Comparison of ENCODE assay signal across 26 cellular contexts in the genomic region with DNA sequence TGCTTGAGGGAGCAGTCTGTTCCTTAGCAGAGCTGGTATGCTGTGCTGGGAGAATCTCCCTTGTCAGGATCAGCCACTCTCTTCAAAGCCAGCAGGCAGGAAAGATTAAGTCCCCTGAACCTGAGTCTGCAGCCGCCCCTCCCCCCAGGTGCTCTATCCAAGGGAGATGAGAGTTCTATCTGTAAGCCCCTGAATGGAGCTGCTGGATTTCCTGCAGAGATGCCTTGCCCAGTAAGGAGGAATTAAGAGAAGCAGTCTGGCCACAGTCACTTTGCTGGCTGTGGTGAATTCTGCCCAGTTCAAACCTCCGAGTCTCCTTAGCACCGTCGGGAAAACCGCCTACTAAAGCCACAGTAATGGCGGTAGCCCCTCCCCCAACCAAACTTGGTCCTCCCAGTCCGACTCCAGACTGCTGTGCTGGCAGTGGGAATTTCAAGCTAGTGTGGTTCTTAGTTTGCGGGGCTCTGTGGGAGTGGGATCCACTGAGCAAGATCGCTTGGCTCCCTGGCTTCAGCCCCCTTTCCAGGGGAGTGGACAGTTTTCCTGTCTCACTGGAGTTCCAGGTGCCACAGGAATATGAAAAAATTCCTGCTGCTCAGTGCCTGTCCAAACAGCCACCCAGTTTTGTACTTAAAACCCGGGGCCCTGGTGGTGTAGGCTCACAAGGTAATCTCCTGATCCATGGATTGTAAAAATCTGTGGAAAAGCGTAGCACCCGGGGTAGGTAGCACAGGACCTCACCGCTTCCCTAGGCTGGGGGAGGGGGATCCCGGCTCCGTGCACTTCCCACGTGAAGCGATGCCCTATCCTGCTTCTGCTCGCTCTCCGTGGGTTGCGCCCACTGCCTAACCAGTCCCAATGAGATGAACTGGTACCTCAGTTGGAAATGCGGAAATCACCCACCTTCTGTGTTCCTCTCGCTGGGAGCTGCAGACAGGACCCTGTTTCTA. TPM values are rescaled to one million over a fixed set of nuclear protein-coding genes. Genes with fewer than 3 reads are reported as not detected.
DNase-seq lines count a peak whose midpoint lies in the region; TF ChIP-seq lines count a peak whose summit lies in the region.
"Had no signal": no experiment of that assay in that cellular context is flagged by ENCODE, and none has a peak within 500 bp of the region (broad histone marks: within the 10 kb centered on the region; RNA-seq: fewer than 3 reads in every experiment).

No MANE protein-coding gene starts in this region.

- no peak overlapping the region for H2BK120ac ChIP-seq in mesenchymal stem cell (ENCODE audit: low read depth, low read length)

- peak overlapping the region in 1 of 2 experiments; percentile 59 for H3K18ac ChIP-seq in mesenchymal stem cell (ENCODE audit: low read depth in 1 of 2, low read length in 2 of 2)

- H3K4me3 ChIP-seq in cardiac muscle cell: peak overlapping the region; percentile 24
- H3K4me3 ChIP-seq in mesenchymal stem cell (ENCODE audit: insufficient read depth in 1 of 2, low read depth in 1 of 2, low read length in 2 of 2): no peak overlapping the region
- H3K4me3 ChIP-seq: SJCRH30, tibial artery had no signal

- H2BK15ac ChIP-seq in mesenchymal stem cell (ENCODE audit: low read depth, poor library complexity, severe bottlenecking): no peak overlapping the region

- no peak overlapping the region for H2AK5ac ChIP-seq in mesenchymal stem cell (ENCODE audit: low read length, severe bottlenecking)

- no peak for TF ChIP-seq CTCF in cardiac muscle cell (IDR thresholded peaks at IDR 0.05; ENCODE audit: low read depth, low read length)
- TF ChIP-seq CTCF in endothelial cell (IDR thresholded peaks at IDR 0.05; ENCODE audit: unreplicated experiment): no peak
- TF ChIP-seq CTCF in type B pancreatic cell (conservative IDR thresholded peaks at IDR 0.05): no peak

- no peaks in the 10 kb centered on the region for H3K36me3 Mint-ChIP-seq in endothelial cell (ENCODE audit: low read depth, unreplicated experiment)
- peaks cover 19% of the 10 kb centered on the region for H3K36me3 Mint-ChIP-seq in type B pancreatic cell

- H3K9me3 ChIP-seq in cardiac muscle cell (ENCODE audit: low read depth): no peaks in the 10 kb centered on the region
- no peaks in the 10 kb centered on the region for H3K9me3 ChIP-seq in mesenchymal stem cell (ENCODE audit: control insufficient read depth, low read length)
- H3K9me3 ChIP-seq: SJCRH30, tibial artery had no signal

- H3K4ac ChIP-seq in mesenchymal stem cell (ENCODE audit: low read depth in 1 of 2, low read length in 2 of 2): no peak overlapping the region

- H3K27me3 ChIP-seq in cardiac muscle cell: no peaks in the 10 kb centered on the region
- H3K27me3 ChIP-seq in mesenchymal stem cell (ENCODE audit: control insufficient read depth in 1 of 2, insufficient read depth in 1 of 2, low read length in 2 of 2): no peaks in the 10 kb centered on the region
- H3K27me3 ChIP-seq: SJCRH30, tibial artery had no signal

- peak overlapping the region; percentile 72 for H3K27ac Mint-ChIP-seq in endothelial cell (ENCODE audit: unreplicated experiment)
- H3K27ac Mint-ChIP-seq in type B pancreatic cell: no peak overlapping the region
- H3K27ac Mint-ChIP-seq: activated naive CD4-positive, alpha-beta T cell treated with anti-CD3 and anti-CD28 coated beads, Interleukin-2, amount 50 U/mL, for 24 hours had no signal

- peak overlapping the region in 1 of 2 experiments; percentile 54 for H2BK12ac ChIP-seq in mesenchymal stem cell (ENCODE audit: low read length in 2 of 2)

- H2AFZ ChIP-seq in mesenchymal stem cell (ENCODE audit: low read depth, low read length): no peak overlapping the region

- H3K9me3 Mint-ChIP-seq in endothelial cell (ENCODE audit: unreplicated experiment) (no peaks in the 10 kb centered on the region), type B pancreatic cell (peaks cover 8% of the 10 kb centered on the region)
- H3K9me3 Mint-ChIP-seq: activated T-cell treated with anti-CD3 and anti-CD28 coated beads, Interleukin-2, amount 50 U/mL, for 4 hours; central memory CD8-positive, alpha-beta T cell had no signal

- H3K27me3 Mint-ChIP-seq in endothelial cell (ENCODE audit: unreplicated experiment): no peaks in the 10 kb centered on the region
- H3K27me3 Mint-ChIP-seq in type B pancreatic cell: no peaks in the 10 kb centered on the region
- H3K27me3 Mint-ChIP-seq: activated naive CD4-positive, alpha-beta T cell treated with anti-CD3 and anti-CD28 coated beads, Interleukin-2, amount 50 U/mL, for 24 hours; central memory CD8-positive, alpha-beta T cell had no signal

- WGBS in mesenchymal stem cell: 61% methylated on average over 22 of the region's 22 CpGs

- H4K8ac ChIP-seq in mesenchymal stem cell (ENCODE audit: low read length): no peak overlapping the region

- peaks cover 9% of the 10 kb centered on the region for H3K79me1 ChIP-seq in mesenchymal stem cell (replicated peaks; ENCODE audit: low read length, poor library complexity, severe bottlenecking)

- H3K36me3 ChIP-seq in cardiac muscle cell (no peaks in the 10 kb centered on the region), mesenchymal stem cell (ENCODE audit: control insufficient read depth in 1 of 2, insufficient read depth in 2 of 2, low read depth in 1 of 2, low read length in 2 of 2) (peaks cover 3 to 13% of the 10 kb centered on the region in 2 experiments)

- no peak overlapping the region for H3K14ac ChIP-seq in mesenchymal stem cell (ENCODE audit: low read length in 2 of 2)

- H3K4me2 ChIP-seq in mesenchymal stem cell (ENCODE audit: low read length, poor library complexity, severe bottlenecking): no peak overlapping the region

- H3K27ac ChIP-seq in cardiac muscle cell (peak overlapping the region; percentile 61), mesenchymal stem cell (ENCODE audit: low read length, poor library complexity, severe bottlenecking) (no peak overlapping the region)
- H3K27ac ChIP-seq: SJCRH30, tibial artery had no signal

- H2BK5ac ChIP-seq in mesenchymal stem cell (ENCODE audit: low read depth, low read length, poor library complexity, severe bottlenecking): no peak overlapping the region

- H3K4me1 Mint-ChIP-seq in endothelial cell (ENCODE audit: unreplicated experiment) (peaks cover 17% of the 10 kb centered on the region), type B pancreatic cell (ENCODE audit: unreplicated experiment) (no peaks in the 10 kb centered on the region)

- no peak overlapping the region for H4K91ac ChIP-seq in mesenchymal stem cell (ENCODE audit: low read length)

- H3K23ac ChIP-seq in mesenchymal stem cell (ENCODE audit: low read length in 2 of 2): peak overlapping the region in 1 of 2 experiments; percentile 32

- intact Hi-C loops in cardiac septum (cut with DNase I): no loop called here

- peak in 1 of 2 donors; percentile 74 for DNase-seq in cardiac muscle cell (ENCODE audit: low read depth in 1 of 2, low spot score in 1 of 2)
- DNase-seq in cardiac septum (ENCODE audit: low spot score): no peak
- DNase-seq in endothelial cell (ENCODE audit: low spot score): peak; percentile 53
- peak; percentile 7 for DNase-seq in left kidney (ENCODE audit: low read depth, low spot score)
- DNase-seq in type B pancreatic cell (ENCODE audit: extremely low spot score, unreplicated experiment): no peak
- DNase-seq in mesenchymal stem cell: no peak
- no peak for DNase-seq in NCI-H2029 treated with DMSO at 0.1 percent for 48 hours (lab: John Stamatoyannopoulos, UW)
- DNase-seq in C1 segment of cervical spinal cord (lab: John Stamatoyannopoulos, UW): no peak
- DNase-seq: 8988T; activated CD4-positive, alpha-beta T cell treated with anti-CD3 and anti-CD28 coated beads for 4 hours; activated T-cell treated with anti-CD3 and anti-CD28 coated beads, Interleukin-2, amount 50 U/mL, for 4 hours; DND-41; foreskin fibroblast; hypothalamus; left ventricle myocardium superior; NCI-H1105; NCI-H2081; NK-92 treated with Interleukin-12 subunit alpha and Interleukin-12 subunit beta, amount 100 ng/mL, for 24 hours; nucleus accumbens; SJCRH30; stimulated activated CD4-positive, alpha-beta T cell treated with anti-CD3 and anti-CD28 coated beads, Interleukin-4, amount 100 ng/mL, for 4 hours; stimulated activated naive CD8-positive, alpha-beta T cell treated with anti-CD3 and anti-CD28 coated beads, Interleukin-15, Interleukin-2, amounts not matched to agents 100 U/mL and 50 U/mL, for 24 hours; T-helper 1 cell; tibial artery had no signal

- H3K4me3 Mint-ChIP-seq in endothelial cell (ENCODE audit: unreplicated experiment) (peak overlapping the region; percentile 94), type B pancreatic cell (peak overlapping the region; percentile 21)
- H3K4me3 Mint-ChIP-seq: activated naive CD4-positive, alpha-beta T cell treated with anti-CD3 and anti-CD28 coated beads, Interleukin-2, amount 50 U/mL, for 24 hours; activated T-cell treated with anti-CD3 and anti-CD28 coated beads, Interleukin-2, amount 50 U/mL, for 4 hours; central memory CD8-positive, alpha-beta T cell had no signal

- no peak overlapping the region for H3K9ac ChIP-seq in mesenchymal stem cell (ENCODE audit: low read length)

- H3K4me1 ChIP-seq in cardiac muscle cell (ENCODE audit: low read depth) (no peaks in the 10 kb centered on the region), mesenchymal stem cell (ENCODE audit: control insufficient read depth, insufficient read depth, low read depth, low read length) (no peaks in the 10 kb centered on the region)
- H3K4me1 ChIP-seq: SJCRH30, tibial artery had no signal

RNA-seq across cellular contexts. Expression of a gene that starts 38.0 kb away (rescaled TPM):
- total RNA-seq in cardiac muscle cell: 20.3 and 25.2 TPM in 2 replicates
- 33.0 and 35.2 TPM in 2 replicates for polyA plus RNA-seq in cardiac muscle cell
- 25.9 TPM for total RNA-seq in cardiac septum
- 17.5 TPM for total RNA-seq in endothelial cell (ENCODE audit: unreplicated experiment)
- 16.4 and 20.8 TPM in 2 replicates for total RNA-seq in type B pancreatic cell (ENCODE audit: low replicate concordance)
- 20.5 TPM for polyA plus RNA-seq in mesenchymal stem cell (2013, experiment 1 of 2)
- 21.7 TPM for polyA plus RNA-seq in mesenchymal stem cell (2013, experiment 2 of 2)

Comparison
In these comparisons a context has a peak if more than half of its experiments do, and no peak if none do; other contexts are left out.
1. DNase-seq: peak in endothelial cell (single experiment) and left kidney (single experiment); none in cardiac septum (single experiment), type B pancreatic cell (single experiment), mesenchymal stem cell (single experiment), NCI-H2029 treated with DMSO at 0.1 percent for 48 hours (single experiment) and C1 segment of cervical spinal cord (0 of 14).